8 cellular contexts compared by ENCODE assay signal in the genomic region with DNA sequence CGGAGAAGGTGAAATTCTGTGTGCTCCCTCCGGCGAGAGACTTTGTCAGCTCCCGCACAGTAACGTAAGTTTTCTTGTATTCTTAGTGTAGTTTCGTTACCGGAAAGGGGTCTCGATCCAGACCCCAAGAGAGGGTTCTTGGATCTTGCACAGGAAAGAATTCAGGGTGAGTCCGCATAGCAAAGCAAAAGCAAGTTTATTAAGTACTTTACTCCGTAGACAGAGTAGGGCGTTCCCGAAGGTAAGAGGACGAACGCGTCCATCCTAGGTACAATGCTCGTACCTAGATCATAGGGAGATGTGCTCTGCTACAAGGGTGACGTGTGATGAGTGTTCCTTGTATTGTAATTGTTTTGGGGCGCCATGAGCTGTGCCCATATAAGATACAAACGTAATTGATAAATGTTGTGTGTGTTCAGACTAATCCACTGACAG. TPM values are rescaled to one million over a fixed set of nuclear protein-coding genes. Genes with fewer than 3 reads are reported as not detected.
DNase-seq lines count a peak whose midpoint lies in the region; ATAC-seq and TF ChIP-seq lines count a peak whose summit lies in the region.

No MANE protein-coding gene starts in this region.

- POLR2A ChIA-PET in Caco-2 (lab: Charles Lee) = interaction anchor here (0.6 to 1.0 kb wide), 5 partner anchors 29 to 1362 kb away, joined by 3 to 4 read pairs (median 3); no protein-coding TSS in a partner anchor

- peak overlapping the region; percentile 99 for H3K27ac Mint-ChIP-seq in Caco-2 (ENCODE audit: unreplicated experiment)
- H3K27ac Mint-ChIP-seq in memory B cell = peak overlapping the region; percentile 98

- H3K4me1 Mint-ChIP-seq in Caco-2 (ENCODE audit: low read depth, unreplicated experiment) (peaks cover 18% of the 10 kb centered on the region), memory B cell (peaks cover 20% of the 10 kb centered on the region)

- WGBS in HUES64 = 4% methylated on average over 19 of the region's 19 CpGs

- no peaks in the 10 kb centered on the region for H3K27me3 ChIP-seq in Caco-2 (replicated peaks; ENCODE audit: control insufficient read depth, insufficient read depth, low read length)
- H3K27me3 ChIP-seq in HUES64 (ENCODE audit: insufficient read depth, low read length) = no peaks in the 10 kb centered on the region
- no peaks in the 10 kb centered on the region for H3K27me3 ChIP-seq in brain microvascular endothelial cell (replicated peaks)

- ATAC-seq in GM21390 (IDR thresholded peaks at IDR 0.05; ENCODE audit: unreplicated experiment) (peak; percentile 21), memory B cell (ENCODE audit: low read depth) (no peak)

- TSS peak; percentile 65 for BruUV-seq in Caco-2 (replicated peaks; lab: Mats Ljungman, UMichigan)

- CTCF ChIA-PET in Caco-2 (lab: Charles Lee) = interaction anchor here (0.7 to 1.6 kb wide), 4 partner anchors 30 to 51 kb away, joined by 4 to 6 read pairs (median 6); no protein-coding TSS in a partner anchor

- H3K4me3 Mint-ChIP-seq in Caco-2 (ENCODE audit: unreplicated experiment) = peak overlapping the region; percentile 98
- peak overlapping the region; percentile 99 for H3K4me3 Mint-ChIP-seq in memory B cell

- intact Hi-C loops in Caco-2 (cut with micrococcal nuclease; ENCODE audit: unreplicated experiment) = no loop called here

- no peaks in the 10 kb centered on the region for H3K27me3 Mint-ChIP-seq in Caco-2 (ENCODE audit: insufficient read depth, unreplicated experiment)
- H3K27me3 Mint-ChIP-seq in memory B cell = no peaks in the 10 kb centered on the region

- H3K36me3 ChIP-seq in Caco-2 (ENCODE audit: control insufficient read depth, insufficient read depth, low read length) (peaks cover 6% of the 10 kb centered on the region), HUES64 (ENCODE audit: insufficient read depth, low read length) (peaks cover 30% of the 10 kb centered on the region), brain microvascular endothelial cell (replicated peaks) (peaks cover 13% of the 10 kb centered on the region)

- H3K4me3 ChIP-seq in Caco-2 (ENCODE audit: low read depth, low read length) (peak overlapping the region; percentile 81), HUES64 (ENCODE audit: low read length) (peak overlapping the region; percentile 90), brain microvascular endothelial cell (ENCODE audit: low read depth, low read length) (peak overlapping the region; percentile 80)

- H3K9me3 ChIP-seq in Caco-2 = no peaks in the 10 kb centered on the region
- H3K9me3 ChIP-seq in HUES64 (ENCODE audit: insufficient read depth, low read depth, low read length) = no peaks in the 10 kb centered on the region

- H3K9me3 Mint-ChIP-seq in Caco-2 (ENCODE audit: unreplicated experiment) (no peaks in the 10 kb centered on the region), memory B cell (peaks cover 2% of the 10 kb centered on the region)

- DNase-seq in Caco-2 = no peak
- DNase-seq in brain microvascular endothelial cell = no peak
- no peak for DNase-seq in memory B cell (ENCODE audit: low spot score in 2 of 2)
- no peak for DNase-seq in GM03348 (ENCODE audit: low spot score)
- DNase-seq in SW 1271 (lab: John Stamatoyannopoulos, UW) = no peak
- no peak for DNase-seq in LoVo (ENCODE audit: low spot score)

- H3K4me1 ChIP-seq in Caco-2 (no peaks in the 10 kb centered on the region), HUES64 (ENCODE audit: insufficient read depth, low read length) (peaks cover 7% of the 10 kb centered on the region; the same call in 1 of the 2 replicates)

- H3K27ac ChIP-seq in HUES64 (ENCODE audit: low read depth, low read length) = no peak overlapping the region
- H3K27ac ChIP-seq in brain microvascular endothelial cell = peak overlapping the region; percentile 78

- peaks cover 38% of the 10 kb centered on the region for H3K36me3 Mint-ChIP-seq in Caco-2 (ENCODE audit: insufficient read depth, unreplicated experiment)
- peaks cover 19% of the 10 kb centered on the region for H3K36me3 Mint-ChIP-seq in memory B cell

- TF ChIP-seq CTCF in Caco-2 (IDR thresholded peaks at IDR 0.05; ENCODE audit: insufficient read depth in 1 of 2, low read depth in 1 of 2, low read length in 1 of 2, severe bottlenecking in 1 of 2, unreplicated experiment in 1 of 2) (no peak), brain microvascular endothelial cell (IDR thresholded peaks at IDR 0.05; ENCODE audit: low read depth, low read length, missing control alignments) (no peak)

- H3K9ac ChIP-seq in HUES64 (ENCODE audit: low read depth, low read length) = peak overlapping the region; percentile 84

- in situ Hi-C loops in brain microvascular endothelial cell (cut with HindIII; ENCODE audit: low pct_ligation_motif_present, low sequenced_read_pairs) = no loop called here

RNA-seq across cellular contexts. Expression of gene IFI27L1, which starts 0.3 kb away (rescaled TPM):
- total RNA-seq in Caco-2 (2022) = 11.6 and 13.6 TPM in 2 replicates
- 9.4 TPM for polyA plus RNA-seq in HUES64 (2013, experiment 1 of 2)
- 14.0 TPM for polyA plus RNA-seq in HUES64 (2013, experiment 2 of 2)

RNA-seq across cellular contexts. Expression of gene DDX24, which starts 0.4 kb away (rescaled TPM):
- total RNA-seq in Caco-2 (2022) = 131 and 132 TPM in 2 replicates
- polyA plus RNA-seq in HUES64 (2013, experiment 1 of 2) = 132 TPM
- 132 TPM for polyA plus RNA-seq in HUES64 (2013, experiment 2 of 2)

RNA-seq across cellular contexts. Expression of gene IFI27, which starts 29.1 kb away (rescaled TPM):
- total RNA-seq in Caco-2 (2022) = 1.7 and 2.6 TPM in 2 replicates
- 0.90 TPM for polyA plus RNA-seq in HUES64 (2013, experiment 1 of 2)
- polyA plus RNA-seq in HUES64 (2013, experiment 2 of 2) = 1.4 TPM

RNA-seq across cellular contexts. Expression of gene IFI27L2, which starts 48.0 kb away (rescaled TPM):
- total RNA-seq in Caco-2 (2022) = 3.4 and 4.7 TPM in 2 replicates
- polyA plus RNA-seq in HUES64 (2013, experiment 1 of 2) = 23.7 TPM
- polyA plus RNA-seq in HUES64 (2013, experiment 2 of 2) = 34.0 TPM

RNA-seq across cellular contexts. Expression of gene OTUB2, which starts 55.3 kb away (rescaled TPM):
- total RNA-seq in Caco-2 (2022) = 1.2 TPM in 2 replicates
- 3.2 TPM for polyA plus RNA-seq in HUES64 (2013, experiment 1 of 2)
- 4.1 TPM for polyA plus RNA-seq in HUES64 (2013, experiment 2 of 2)
